In the genomic region with DNA sequence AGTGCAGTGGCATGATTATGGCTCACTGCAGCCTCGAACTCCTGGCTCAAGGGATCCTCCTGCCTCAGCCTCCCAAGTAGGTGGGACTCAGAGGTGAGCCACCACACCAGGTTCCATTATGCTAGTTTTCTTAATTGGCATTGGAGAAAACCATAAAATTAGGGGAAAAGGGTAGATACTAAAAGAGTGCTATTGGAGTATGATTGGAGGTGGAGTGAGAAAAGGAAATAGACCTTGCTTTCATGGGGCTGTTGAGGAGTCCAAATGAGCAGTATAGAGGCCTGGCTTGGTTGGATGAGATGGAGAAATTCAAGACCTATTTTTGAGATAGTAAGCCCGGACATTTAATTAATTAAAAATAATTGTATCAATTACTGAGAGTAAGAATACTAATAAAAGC, we compare ENCODE assay signal across 8 cellular contexts. TPM values are rescaled to one million over a fixed set of nuclear protein-coding genes. Genes with fewer than 3 reads are reported as not detected.
DNase-seq lines count a peak whose midpoint lies in the region; ATAC-seq, FAIRE-seq and TF ChIP-seq lines count a peak whose summit lies in the region.

No MANE protein-coding gene starts in this region.

- peak in 1 of 8 donors; percentile 3 for ATAC-seq in heart right ventricle
- no peak for ATAC-seq in left ventricle myocardium superior
- no peak for ATAC-seq in K562
- no peak for ATAC-seq in aorta (ENCODE audit: low FRiP score)

- no peak overlapping the region for H4K8ac ChIP-seq in mesenchymal stem cell (ENCODE audit: low read length)

- in situ Hi-C loops in K562 (cut with MboI), result no loop called here

- no peak for TF ChIP-seq RAD21 in K562 (CRISPR knock-in tag; conservative IDR thresholded peaks at IDR 0.05 in 1 of 2, IDR thresholded peaks at IDR 0.05 in 1 of 2)

- no peak for TF ChIP-seq EP300 in K562 (IDR thresholded peaks at IDR 0.05; ENCODE audit: low read length)

- no peaks in the 10 kb centered on the region for H3K9me1 ChIP-seq in K562 (ENCODE audit: control insufficient read depth, insufficient read depth, low read length)

- BruUV-seq in K562 (replicated peaks; lab: Mats Ljungman, UMichigan), result no TSS peak

- no peaks in the 10 kb centered on the region for H3K79me2 ChIP-seq in K562 (ENCODE audit: control insufficient read depth, insufficient read depth, low read length)

- H3K4me2 ChIP-seq in K562 (ENCODE audit: insufficient read depth, low read length) (peak overlapping the region; percentile 71), mesenchymal stem cell (ENCODE audit: low read length, poor library complexity, severe bottlenecking) (peak overlapping the region; percentile 36)

- CTCF ChIA-PET in K562 (lab: Yijun Ruan, JAX; ENCODE audit: low intra/inter-chr PET ratio), result no interaction called here

- H3K4me3 ChIP-seq in heart right ventricle, result peak overlapping the region in 8 of 10 donors; percentile 10 to 97 (median 45)
- H3K4me3 ChIP-seq in K562, result no peak overlapping the region
- H3K4me3 ChIP-seq in mesenchymal stem cell (ENCODE audit: insufficient read depth in 1 of 2, low read depth in 1 of 2, low read length in 2 of 2), result peak overlapping the region in 1 of 2 experiments; percentile 79
- H3K4me3 ChIP-seq in uterus, result peak overlapping the region in 1 of 2 donors; percentile 8
- H3K4me3 ChIP-seq in aorta (ENCODE audit: low read length in 2 of 2), result no peak overlapping the region

- no peak overlapping the region for H2BK120ac ChIP-seq in mesenchymal stem cell (ENCODE audit: low read depth, low read length)

- DNase-seq in heart right ventricle (no peak), left ventricle myocardium superior (no peak), K562 (ENCODE audit: extremely low read depth in 1 of 4, low spot score in 3 of 4) (no peak), mesenchymal stem cell (no peak), uterus (no peak), aorta (no peak), D341Med (ENCODE audit: low spot score) (no peak), AG20443 (ENCODE audit: low spot score) (no peak)

- no peak overlapping the region for H2BK12ac ChIP-seq in mesenchymal stem cell (ENCODE audit: low read length in 2 of 2)

- H2BK5ac ChIP-seq in mesenchymal stem cell (ENCODE audit: low read depth, low read length, poor library complexity, severe bottlenecking), result no peak overlapping the region

- no peak overlapping the region for H4K91ac ChIP-seq in mesenchymal stem cell (ENCODE audit: low read length)

- H3K9me3 ChIP-seq in heart right ventricle (no peaks in the 10 kb centered on the region), K562 (replicated peaks; ENCODE audit: control insufficient read depth, insufficient read depth, low read depth, low read length) (no peaks in the 10 kb centered on the region), mesenchymal stem cell (ENCODE audit: control insufficient read depth, low read length) (no peaks in the 10 kb centered on the region), uterus (no peaks in the 10 kb centered on the region), aorta (ENCODE audit: control insufficient read depth, low read length) (no peaks in the 10 kb centered on the region)

- TF ChIP-seq CTCF in heart right ventricle (IDR thresholded peaks at IDR 0.05) (no peak), K562 (IDR thresholded peaks at IDR 0.05 in 2 of 3, conservative IDR thresholded peaks at IDR 0.05 in 1 of 3; ENCODE audit: insufficient read depth in 2 of 3, low read depth in 1 of 3, low read length in 3 of 3) (no peak), uterus (IDR thresholded peaks at IDR 0.05) (no peak)

- 55% methylated on average over 2 of the region's 2 CpGs for WGBS in heart right ventricle, 2 donors
- WGBS in K562 (ENCODE audit: insufficient coverage, low coverage, missing lambda C conversion rate), result 25% methylated on average over 2 of the region's 2 CpGs
- WGBS in mesenchymal stem cell, result 96% methylated on average over 1 of the region's 2 CpGs
- WGBS in aorta, 2 donors, result 50 to 58% methylated on average over 2 of the region's 2 CpGs

- H3K4me1 ChIP-seq in heart right ventricle (peaks cover 3 to 18% (median 9%) of the 10 kb centered on the region in 9 donors), K562 (replicated peaks in 1 of 2; ENCODE audit: control insufficient read depth in 2 of 2, insufficient read depth in 2 of 2, low read length in 2 of 2) (peaks cover 4 to 22% of the 10 kb centered on the region in 2 experiments; a peak in 3 of 5 replicates), mesenchymal stem cell (ENCODE audit: control insufficient read depth, insufficient read depth, low read depth, low read length) (peaks cover 11% of the 10 kb centered on the region), uterus (no peaks in the 10 kb centered on the region), aorta (ENCODE audit: control insufficient read depth in 1 of 2, insufficient read depth in 2 of 2, low read length in 2 of 2) (no peaks in the 10 kb centered on the region)

- FAIRE-seq in K562 (lab: Jason Lieb, UNC), result no peak

- H2BK15ac ChIP-seq in mesenchymal stem cell (ENCODE audit: low read depth, poor library complexity, severe bottlenecking), result no peak overlapping the region

- H3K27ac ChIP-seq in heart right ventricle, result peak overlapping the region in 5 of 10 donors; percentile 2 to 58 (median 25)
- no peak overlapping the region for H3K27ac ChIP-seq in K562 (ENCODE audit: extremely low read depth, low read depth, low read length)
- H3K27ac ChIP-seq in mesenchymal stem cell (ENCODE audit: low read length, poor library complexity, severe bottlenecking), result no peak overlapping the region
- peak overlapping the region; percentile 59 to 79 for H3K27ac ChIP-seq in uterus
- H3K27ac ChIP-seq in aorta (ENCODE audit: low read depth in 1 of 2, low read length in 2 of 2), result no peak overlapping the region

- POLR2A ChIA-PET in K562 (lab: Yijun Ruan, JAX), result no interaction called here

- no peak overlapping the region for H3K4ac ChIP-seq in mesenchymal stem cell (ENCODE audit: low read depth in 1 of 2, low read length in 2 of 2)

- H4K20me1 ChIP-seq in K562 (replicated peaks; ENCODE audit: control insufficient read depth, insufficient read depth, low read length), result no peaks in the 10 kb centered on the region

- TF ChIP-seq POLR2A in K562 (conservative IDR thresholded peaks at IDR 0.05), result no peak
- TF ChIP-seq POLR2A in uterus (IDR thresholded peaks at IDR 0.05), result no peak

- no peaks in the 10 kb centered on the region for H3K27me3 ChIP-seq in heart right ventricle
- peaks cover 3 to 8% of the 10 kb centered on the region in 2 experiments; a peak in 1 of 5 replicates for H3K27me3 ChIP-seq in K562 (ENCODE audit: control insufficient read depth in 2 of 2, insufficient read depth in 2 of 2, low read length in 2 of 2)
- no peaks in the 10 kb centered on the region for H3K27me3 ChIP-seq in mesenchymal stem cell (ENCODE audit: control insufficient read depth in 1 of 2, insufficient read depth in 1 of 2, low read length in 2 of 2)
- H3K27me3 ChIP-seq in uterus, result no peaks in the 10 kb centered on the region
- H3K27me3 ChIP-seq in aorta (ENCODE audit: control insufficient read depth in 1 of 2, insufficient read depth in 2 of 2, low read length in 1 of 2), result no peaks in the 10 kb centered on the region

- H2AFZ ChIP-seq in K562 (ENCODE audit: low read depth, low read length) (peak overlapping the region; percentile 85), mesenchymal stem cell (ENCODE audit: low read depth, low read length) (peak overlapping the region; percentile 83)

- intact Hi-C loops in heart right ventricle (cut with DNase I) (loop anchor here in 1 of 10 donors (10.0 kb wide), 1 partner anchor 110 kb away; the partner anchor contains the start of gene WDR5), left ventricle myocardium superior (cut with micrococcal nuclease) (no loop called here), K562 (cut with micrococcal nuclease) (no loop called here), uterus (cut with DNase I; ENCODE audit: low total_unique reads) (no loop called here), aorta (cut with DNase I) (loop anchor here in 1 of 2 donors (2.0 kb wide), 2 partner anchors 44 to 110 kb away; partner anchors contain the start of gene BRD3)

- H3K14ac ChIP-seq in mesenchymal stem cell (ENCODE audit: low read length in 2 of 2), result no peak overlapping the region

- H3K18ac ChIP-seq in mesenchymal stem cell (ENCODE audit: low read depth in 1 of 2, low read length in 2 of 2), result no peak overlapping the region

- no peak overlapping the region for H3K23ac ChIP-seq in mesenchymal stem cell (ENCODE audit: low read length in 2 of 2)

- H3K9ac ChIP-seq in K562 (ENCODE audit: insufficient read depth in 1 of 2, low read depth in 2 of 2, low read length in 2 of 2), result no peak overlapping the region
- peak overlapping the region; percentile 73 for H3K9ac ChIP-seq in mesenchymal stem cell (ENCODE audit: low read length)

- no peak overlapping the region for H2AK5ac ChIP-seq in mesenchymal stem cell (ENCODE audit: low read length, severe bottlenecking)

- peaks cover 20% of the 10 kb centered on the region for H3K79me1 ChIP-seq in mesenchymal stem cell (replicated peaks; ENCODE audit: low read length, poor library complexity, severe bottlenecking)

- H3K36me3 ChIP-seq in heart right ventricle (peaks cover 0 to 11% (median 0%) of the 10 kb centered on the region in 9 donors), K562 (ENCODE audit: control insufficient read depth, insufficient read depth, low read length) (no peaks in the 10 kb centered on the region), mesenchymal stem cell (ENCODE audit: control insufficient read depth in 1 of 2, insufficient read depth in 2 of 2, low read depth in 1 of 2, low read length in 2 of 2) (peaks cover 24 to 31% of the 10 kb centered on the region in 2 experiments), uterus (no peaks in the 10 kb centered on the region), aorta (ENCODE audit: control insufficient read depth in 1 of 2, insufficient read depth in 2 of 2, low read length in 1 of 2) (no peaks in the 10 kb centered on the region)

RNA-seq across cellular contexts. Expression of gene BRD3OS, which starts 0.9 kb away (rescaled TPM):
- total RNA-seq in heart right ventricle (10 to 100 TPM in 2 of 10 donors, 1 to 10 TPM in 8; 4.1 to 11.6 (median 7.8) TPM), left ventricle myocardium superior (4.7 TPM), K562 (2014; rRNA removed) (7.5 and 10.3 TPM in 2 replicates), K562 (2014; rRNA removed; fragmentation: Illumina TruSeq; extraction: Trizol) (4.8 and 4.9 TPM in 2 replicates), K562 (2015; rRNA removed; fragmentation: Illumina TruSeq; extraction: Trizol) (3.1 and 3.4 TPM in 2 replicates), K562 (2021) (8.7 and 9.2 TPM in 2 replicates), uterus (10 to 100 TPM in 2 of 4 donors, 1 to 10 TPM in 2; 7.4 to 23.9 (median 13.6) TPM), aorta (10 to 100 TPM in 1 of 2 donors, 1 to 10 TPM in 1; 8.3 to 17.3 TPM)
- polyA plus RNA-seq in heart right ventricle (1 to 10 TPM; 4.8 to 6.7 TPM), K562 (2011; rRNA removed) (4.1 and 5.9 TPM in 2 replicates), K562 (2014; fragmentation: Illumina TruSeq; extraction: Trizol) (7.9 and 8.6 TPM in 2 replicates), K562 (2014; fragmentation: Nextera tagmentation; extraction: Ambion mirVana) (1 to 10 TPM; 1.1 to 1.7 TPM), K562 (2014; rRNA removed) (6.4 and 10.3 TPM in 2 replicates), aorta (10 to 100 TPM in 1 of 2 donors, 1 to 10 TPM in 1; 5.8 to 13.8 TPM)
- 5.2 and 12.0 TPM in 2 replicates for total RNA-seq in K562 (2011; cell fraction: chromatin; rRNA removed; ENCODE audit: low replicate concordance)
- 5.4 and 7.3 TPM in 2 replicates for total RNA-seq in K562 (2011; cell fraction: nucleolus; rRNA removed)
- 7.1 and 8.9 TPM in 2 replicates for total RNA-seq in K562 (2011; cell fraction: nucleoplasm; rRNA removed)
- polyA plus RNA-seq in K562 (2011; cell fraction: cytosol; rRNA removed), result 4.6 and 5.2 TPM in 2 replicates
- polyA plus RNA-seq in K562 (2011; cell fraction: nucleus; rRNA removed), result 4.3 and 6.5 TPM in 2 replicates
- 5.6 and 8.1 TPM in 2 replicates for polyA plus RNA-seq in K562 (2012)
- polyA minus RNA-seq in K562 (2011; rRNA and poly(A)+ RNA removed), result 2.5 and 3.2 TPM in 2 replicates
- 4.4 and 7.0 TPM in 2 replicates for polyA minus RNA-seq in K562 (2011; cell fraction: cytosol; rRNA and poly(A)+ RNA removed)
- polyA minus RNA-seq in K562 (2011; cell fraction: nucleus; rRNA and poly(A)+ RNA removed), result 4.0 and 4.4 TPM in 2 replicates
- 23.6 TPM for polyA plus RNA-seq in mesenchymal stem cell (2013, experiment 1 of 2)
- 26.5 TPM for polyA plus RNA-seq in mesenchymal stem cell (2013, experiment 2 of 2)

RNA-seq across cellular contexts. Expression of gene VAV2, which starts 32.3 kb away (rescaled TPM):
- total RNA-seq in heart right ventricle (1 to 10 TPM; 2.9 to 7.1 (median 5.0) TPM), left ventricle myocardium superior (6.1 TPM), K562 (2014; rRNA removed) (1.0 and 1.5 TPM in 2 replicates), K562 (2014; rRNA removed; fragmentation: Illumina TruSeq; extraction: Trizol) (0.76 and 1.3 TPM in 2 replicates), K562 (2015; rRNA removed; fragmentation: Illumina TruSeq; extraction: Trizol) (0.91 and 0.94 TPM in 2 replicates), K562 (2021) (2.7 and 3.0 TPM in 2 replicates), uterus (10 to 100 TPM in 3 of 4 donors, 1 to 10 TPM in 1; 4.7 to 42.2 (median 15.8) TPM), aorta (10 to 100 TPM; 12.0 to 25.4 TPM)
- polyA plus RNA-seq in heart right ventricle (1 to 10 TPM; 4.3 to 5.7 TPM), K562 (2011; rRNA removed) (0.79 and 1.0 TPM in 2 replicates), K562 (2014; fragmentation: Illumina TruSeq; extraction: Trizol) (1.5 and 1.7 TPM in 2 replicates), K562 (2014; fragmentation: Nextera tagmentation; extraction: Ambion mirVana) (under 1 TPM in 1 of 2 experiments, not detected in 1; 0.01 TPM), K562 (2014; rRNA removed) (1.2 and 1.5 TPM in 2 replicates), aorta (10 to 100 TPM in 1 of 2 donors, 1 to 10 TPM in 1; 9.0 to 11.6 TPM)
- 4.0 and 7.9 TPM in 2 replicates for total RNA-seq in K562 (2011; cell fraction: chromatin; rRNA removed; ENCODE audit: low replicate concordance)
- 2.4 and 2.5 TPM in 2 replicates for total RNA-seq in K562 (2011; cell fraction: nucleolus; rRNA removed)
- 1.8 and 4.4 TPM in 2 replicates for total RNA-seq in K562 (2011; cell fraction: nucleoplasm; rRNA removed)
- polyA plus RNA-seq in K562 (2011; cell fraction: cytosol; rRNA removed), result 0.77 and 1.4 TPM in 2 replicates
- polyA plus RNA-seq in K562 (2011; cell fraction: nucleus; rRNA removed), result 1.4 and 2.5 TPM in 2 replicates
- 0.75 and 1.2 TPM in 2 replicates for polyA plus RNA-seq in K562 (2012)
- polyA minus RNA-seq in K562 (2011; rRNA and poly(A)+ RNA removed), result 1.5 and 1.9 TPM in 2 replicates
- 1.8 and 2.1 TPM in 2 replicates for polyA minus RNA-seq in K562 (2011; cell fraction: cytosol; rRNA and poly(A)+ RNA removed)
- 1.4 and 1.9 TPM in 2 replicates for polyA minus RNA-seq in K562 (2011; cell fraction: nucleus; rRNA and poly(A)+ RNA removed)
- 11.6 TPM for polyA plus RNA-seq in mesenchymal stem cell (2013, experiment 1 of 2)
- polyA plus RNA-seq in mesenchymal stem cell (2013, experiment 2 of 2), result 11.1 TPM

RNA-seq across cellular contexts. Expression of gene BRD3, which starts 43.4 kb away (rescaled TPM):
- total RNA-seq in heart right ventricle (10 to 100 TPM; 23.2 to 34.4 (median 29.7) TPM), left ventricle myocardium superior (28.7 TPM), K562 (2014; rRNA removed) (10.9 and 13.4 TPM in 2 replicates), K562 (2014; rRNA removed; fragmentation: Illumina TruSeq; extraction: Trizol) (2.8 and 3.5 TPM in 2 replicates), K562 (2015; rRNA removed; fragmentation: Illumina TruSeq; extraction: Trizol) (4.2 and 5.9 TPM in 2 replicates), K562 (2021) (37.1 and 38.1 TPM in 2 replicates), uterus (10 to 100 TPM in 3 of 4 donors, 1 to 10 TPM in 1; 7.2 to 85.0 (median 42.6) TPM), aorta (10 to 100 TPM; 24.4 to 38.0 TPM)
- polyA plus RNA-seq in heart right ventricle (10 to 100 TPM in 1 of 2 donors, 1 to 10 TPM in 1; 5.7 to 11.1 TPM), K562 (2011; rRNA removed) (4.0 and 4.9 TPM in 2 replicates), K562 (2014; fragmentation: Illumina TruSeq; extraction: Trizol) (7.1 and 11.4 TPM in 2 replicates), K562 (2014; fragmentation: Nextera tagmentation; extraction: Ambion mirVana) (1 to 10 TPM in 1 of 2 experiments, under 1 TPM in 1; 0.82 to 3.1 TPM), K562 (2014; rRNA removed) (8.5 and 8.8 TPM in 2 replicates), aorta (10 to 100 TPM in 1 of 2 donors, 1 to 10 TPM in 1; 6.6 to 14.5 TPM)
- total RNA-seq in K562 (2011; cell fraction: chromatin; rRNA removed; ENCODE audit: low replicate concordance), result 18.5 and 32.2 TPM in 2 replicates
- total RNA-seq in K562 (2011; cell fraction: nucleolus; rRNA removed), result 19.6 and 19.7 TPM in 2 replicates
- 11.3 and 13.2 TPM in 2 replicates for total RNA-seq in K562 (2011; cell fraction: nucleoplasm; rRNA removed)
- polyA plus RNA-seq in K562 (2011; cell fraction: cytosol; rRNA removed), result 3.6 and 8.4 TPM in 2 replicates
- 9.8 and 12.8 TPM in 2 replicates for polyA plus RNA-seq in K562 (2011; cell fraction: nucleus; rRNA removed)
- 13.7 and 16.2 TPM in 2 replicates for polyA plus RNA-seq in K562 (2012)
- 5.2 and 5.5 TPM in 2 replicates for polyA minus RNA-seq in K562 (2011; rRNA and poly(A)+ RNA removed)
- polyA minus RNA-seq in K562 (2011; cell fraction: cytosol; rRNA and poly(A)+ RNA removed), result 22.5 and 23.8 TPM in 2 replicates
- 8.8 and 10.9 TPM in 2 replicates for polyA minus RNA-seq in K562 (2011; cell fraction: nucleus; rRNA and poly(A)+ RNA removed)
- 15.9 TPM for polyA plus RNA-seq in mesenchymal stem cell (2013, experiment 1 of 2)
- polyA plus RNA-seq in mesenchymal stem cell (2013, experiment 2 of 2), result 15.0 TPM

Comparison
In these comparisons a context has a peak if more than half of its experiments do, and no peak if none do; other contexts are left out.
1. H3K27ac ChIP-seq: peak in uterus (2 of 2); none in K562 (single experiment), mesenchymal stem cell (single experiment) and aorta (0 of 2).
2. H3K4me3 ChIP-seq: peak in heart right ventricle (8 of 10); none in K562 (single experiment) and aorta (0 of 2).